Comparison of ENCODE assay signal across 9 cellular contexts in genomic region chr18:22169011-22169888, GRCh38. TPM values are rescaled to one million over a fixed set of nuclear protein-coding genes. Genes with fewer than 3 reads are reported as not detected.
DNase-seq lines count a peak whose midpoint lies in the region; ATAC-seq, FAIRE-seq and TF ChIP-seq lines count a peak whose summit lies in the region.
"Had no signal": no experiment of that assay in that cellular context is flagged by ENCODE, and none has a peak within 500 bp of the region (broad histone marks: within the 10 kb centered on the region; RNA-seq: fewer than 3 reads in every experiment).

GATA6 (plus strand) TSS chr18:22169589; CDS start chr18:22171145, 1,556 bp downstream.

- H3K9me3 ChIP-seq in K562 (replicated peaks; ENCODE audit: control insufficient read depth, insufficient read depth, low read depth, low read length), result no peaks in the 10 kb centered on the region; the same call in 1 of the 2 replicates

- intact Hi-C loops in K562 (cut with micrococcal nuclease), result loop anchor here (2.0 to 5.0 kb wide), 2 partner anchors 394 to 533 kb away; no protein-coding TSS in a partner anchor

- H3K36me3 ChIP-seq in K562 (ENCODE audit: control insufficient read depth, insufficient read depth, low read length), result no peaks in the 10 kb centered on the region

- no peaks in the 10 kb centered on the region for H3K9me1 ChIP-seq in K562 (ENCODE audit: control insufficient read depth, insufficient read depth, low read length)

- no peak within 1 kb of the TSS for H3K27ac ChIP-seq in K562 (ENCODE audit: extremely low read depth, low read depth, low read length)

- H3K79me2 ChIP-seq in K562 (ENCODE audit: control insufficient read depth, insufficient read depth, low read length), result no peaks in the 10 kb centered on the region

- TF ChIP-seq RAD21 in K562 (CRISPR knock-in tag; conservative IDR thresholded peaks at IDR 0.05 in 1 of 2, IDR thresholded peaks at IDR 0.05 in 1 of 2), result peak; percentile 45 to 78

- BruUV-seq in K562 (replicated peaks; lab: Mats Ljungman, UMichigan), result no TSS peak

- peaks cover 5% of the 10 kb centered on the region for H4K20me1 ChIP-seq in K562 (replicated peaks; ENCODE audit: control insufficient read depth, insufficient read depth, low read length)

- peak; percentile 54 to 79 (median 63) for TF ChIP-seq CTCF in K562 (IDR thresholded peaks at IDR 0.05 in 2 of 3, conservative IDR thresholded peaks at IDR 0.05 in 1 of 3; ENCODE audit: insufficient read depth in 2 of 3, low read depth in 1 of 3, low read length in 3 of 3)

- CTCF ChIA-PET in K562 (lab: Yijun Ruan, JAX; ENCODE audit: low intra/inter-chr PET ratio), result no interaction called here

- in situ Hi-C loops in K562 (cut with MboI), result no loop called here

- POLR2A ChIA-PET in K562 (lab: Yijun Ruan, JAX), result no interaction called here

- peak within 1 kb of the TSS; percentile 59 for H3K4me2 ChIP-seq in K562 (ENCODE audit: insufficient read depth, low read length)

- TF ChIP-seq POLR2A in K562 (conservative IDR thresholded peaks at IDR 0.05), result no peak

- H3K27me3 ChIP-seq in K562 (ENCODE audit: control insufficient read depth in 2 of 2, insufficient read depth in 2 of 2, low read length in 2 of 2), result peaks cover 45 to 66% of the 10 kb centered on the region in 2 experiments

- TF ChIP-seq EP300 in K562 (IDR thresholded peaks at IDR 0.05; ENCODE audit: low read length), result no peak

- 0% methylated on average over 40 of the region's 87 CpGs for WGBS in K562 (ENCODE audit: insufficient coverage, low coverage, missing lambda C conversion rate)

- H3K4me3 ChIP-seq in K562, result peak within 1 kb of the TSS; percentile 45
- H3K4me3 ChIP-seq in iPS-11a (ENCODE audit: low read depth, low read length), result peak within 1 kb of the TSS; percentile 56
- H3K4me3 ChIP-seq in skeletal muscle cell (ENCODE audit: low read depth, low read length), result peak within 1 kb of the TSS; percentile 76

- peak; percentile 93 for ATAC-seq in K562
- no peak for ATAC-seq in HG03135 (IDR thresholded peaks at IDR 0.05; ENCODE audit: unreplicated experiment)

- DNase-seq in NCI-H1417 (lab: John Stamatoyannopoulos, UW) (peak; percentile 53 to 65 (median 53)), NCI-H1417 treated with DMSO at 0.1 percent for 48 hours (lab: John Stamatoyannopoulos, UW) (no peak), HuH-7 (ENCODE audit: low spot score) (peak; percentile 96), RPMI8226 (peak; percentile 77), K562 (ENCODE audit: extremely low read depth in 1 of 4, low spot score in 3 of 4) (peak; percentile 73 to 80 (median 76)), skeletal muscle cell (ENCODE audit: low read depth) (peak; percentile 64)

- FAIRE-seq in K562 (lab: Jason Lieb, UNC), result peak; percentile 81
- FAIRE-seq: islet of Langerhans had no signal

- H2AFZ ChIP-seq in K562 (ENCODE audit: low read depth, low read length), result peak within 1 kb of the TSS; percentile 91

- peaks cover 11 to 34% of the 10 kb centered on the region in 2 experiments for H3K4me1 ChIP-seq in K562 (replicated peaks in 1 of 2; ENCODE audit: control insufficient read depth in 2 of 2, insufficient read depth in 2 of 2, low read length in 2 of 2)

- peak within 1 kb of the TSS; percentile 38 to 88; a peak in 3 of 4 replicates for H3K9ac ChIP-seq in K562 (ENCODE audit: insufficient read depth in 1 of 2, low read depth in 2 of 2, low read length in 2 of 2)

TF ChIP-seq in K562, 482 proteins besides CTCF, POLR2A, EP300 and RAD21 (continues in another document):
- TF ChIP-seq FIP1L1 (IDR thresholded peaks at IDR 0.05; ENCODE audit: low read depth, low read length, poor library complexity, severe bottlenecking) (peak; percentile 68), RBBP5 (IDR thresholded peaks at IDR 0.05; ENCODE audit: borderline replicate concordance, insufficient read depth, low read length, poor library complexity, severe bottlenecking) (peak; percentile 25), DMBX1 (CRISPR knock-in tag; IDR thresholded peaks at IDR 0.05; ENCODE audit: borderline replicate concordance) (no peak), THRA (IDR thresholded peaks at IDR 0.05) (no peak), ZBTB9 (CRISPR knock-in tag; IDR thresholded peaks at IDR 0.05) (peak; percentile 37; the same call in 1 of the 2 replicates), THAP12 (CRISPR knock-in tag; IDR thresholded peaks at IDR 0.05) (no peak), ADNP (tag; IDR thresholded peaks at IDR 0.05) (no peak), ESRRA (IDR thresholded peaks at IDR 0.05; ENCODE audit: borderline replicate concordance, low read depth) (no peak), KLF16 (IDR thresholded peaks at IDR 0.05) (no peak), RFX5 (IDR thresholded peaks at IDR 0.05; ENCODE audit: low read depth, low read length) (no peak), ZNF695 (CRISPR knock-in tag; IDR thresholded peaks at IDR 0.05) (no peak), CREB1 (IDR thresholded peaks at IDR 0.05) (no peak), CREB1 (CRISPR knock-in tag; IDR thresholded peaks at IDR 0.05) (no peak), FUS (optimal IDR thresholded peaks at IDR 0.05; ENCODE audit: low read depth, low read length) (no peak), FOXA1 (IDR thresholded peaks at IDR 0.05; ENCODE audit: borderline replicate concordance) (no peak), ZNF184 (CRISPR knock-in tag; IDR thresholded peaks at IDR 0.05) (no peak)

RNA-seq across cellular contexts. Expression of gene GATA6, which starts in this region (rescaled TPM):
- 0.09 TPM in 1 of 2 replicates, not detected in the other for total RNA-seq in K562 (2011; cell fraction: chromatin; rRNA removed; ENCODE audit: low replicate concordance)
- total RNA-seq in K562 (2011; cell fraction: nucleolus; rRNA removed), result 0.13 and 0.17 TPM in 2 replicates
- total RNA-seq in K562 (2011; cell fraction: nucleoplasm; rRNA removed), result not detected in 2 replicates
- 0.16 and 0.18 TPM in 2 replicates for total RNA-seq in K562 (2014; rRNA removed)
- not detected in 2 replicates for total RNA-seq in K562 (2014; rRNA removed; fragmentation: Illumina TruSeq; extraction: Trizol)
- not detected in 2 replicates for total RNA-seq in K562 (2015; rRNA removed; fragmentation: Illumina TruSeq; extraction: Trizol)
- total RNA-seq in K562 (2021), result 0.24 and 0.29 TPM in 2 replicates
- 0.12 TPM in 1 of 2 replicates, not detected in the other for polyA plus RNA-seq in K562 (2011; rRNA removed)
- polyA plus RNA-seq in K562 (2011; cell fraction: cytosol; rRNA removed), result 0.06 and 0.09 TPM in 2 replicates
- 0.07 and 0.20 TPM in 2 replicates for polyA plus RNA-seq in K562 (2011; cell fraction: nucleus; rRNA removed)
- polyA plus RNA-seq in K562 (2012), result 0.05 and 0.10 TPM in 2 replicates
- polyA plus RNA-seq in K562 (2014; fragmentation: Illumina TruSeq; extraction: Trizol), result 0.06 TPM in 1 of 2 replicates, not detected in the other
- under 1 TPM in 1 of 2 experiments, not detected in 1; 0.01 TPM for polyA plus RNA-seq in K562 (2014; fragmentation: Nextera tagmentation; extraction: Ambion mirVana)
- 0.13 TPM in 1 of 2 replicates, not detected in the other for polyA plus RNA-seq in K562 (2014; rRNA removed)
- polyA minus RNA-seq in K562 (2011; rRNA and poly(A)+ RNA removed), result 0.15 TPM in 1 of 2 replicates, not detected in the other
- 0.64 TPM in 1 of 2 replicates, not detected in the other for polyA minus RNA-seq in K562 (2011; cell fraction: cytosol; rRNA and poly(A)+ RNA removed)
- 0.13 and 0.22 TPM in 2 replicates for polyA minus RNA-seq in K562 (2011; cell fraction: nucleus; rRNA and poly(A)+ RNA removed)

Comparison
In these comparisons a context has a peak if more than half of its experiments do, and no peak if none do; other contexts are left out.
1. Peak in DNase-seq, ATAC-seq, H3K4me3 ChIP-seq, H3K9ac ChIP-seq and H3K4me2 ChIP-seq in K562; RNA of the gene not detected or under 1 TPM.